2 cellular contexts compared by ENCODE assay signal in genomic region chr3:191813245-191813644, GRCh38.
TF ChIP-seq lines count a peak whose summit lies in the region.

No MANE protein-coding gene starts in this region.

TF ChIP-seq in A549, 52 proteins besides CTCF, POLR2A, EP300 and RAD21 (continued from another document):
- peak; percentile 51 for TF ChIP-seq MAFK (IDR thresholded peaks at IDR 0.05; ENCODE audit: partially characterized antibody)

TF ChIP-seq in K562, 482 proteins besides CTCF, POLR2A, EP300 and RAD21:
- TF ChIP-seq ZNF512 (tag; IDR thresholded peaks at IDR 0.05), result no peak
- no peak for TF ChIP-seq ARNT (IDR thresholded peaks at IDR 0.05)
- TF ChIP-seq L3MBTL2 (IDR thresholded peaks at IDR 0.05), result no peak
- no peak for TF ChIP-seq CGGBP1 (CRISPR knock-in tag; IDR thresholded peaks at IDR 0.05)
- no peak for TF ChIP-seq TBL1XR1 (IDR thresholded peaks at IDR 0.05; ENCODE audit: low read length in 2 of 2)
- TF ChIP-seq GABPA (tag; conservative IDR thresholded peaks at IDR 0.05; ENCODE audit: low read depth), result no peak
- TF ChIP-seq PHF8 (IDR thresholded peaks at IDR 0.05; ENCODE audit: borderline replicate concordance, low read length), result no peak
- no peak for TF ChIP-seq MED1 (CRISPR knock-in tag; IDR thresholded peaks at IDR 0.05; ENCODE audit: borderline replicate concordance)
- TF ChIP-seq SMAD3 (CRISPR knock-in tag; conservative IDR thresholded peaks at IDR 0.05), result no peak
- no peak for TF ChIP-seq EGR1 (conservative IDR thresholded peaks at IDR 0.05)
- TF ChIP-seq ZNF324 (CRISPR knock-in tag; IDR thresholded peaks at IDR 0.05), result peak; percentile 80
- no peak for TF ChIP-seq TRIM25 (IDR thresholded peaks at IDR 0.05; ENCODE audit: borderline replicate concordance)
- no peak for TF ChIP-seq E4F1 (CRISPR knock-in tag; IDR thresholded peaks at IDR 0.05; ENCODE audit: borderline replicate concordance)
- TF ChIP-seq CTBP1 (IDR thresholded peaks at IDR 0.05; ENCODE audit: borderline replicate concordance), result no peak
- no peak for TF ChIP-seq ZNF175 (CRISPR knock-in tag; IDR thresholded peaks at IDR 0.05; ENCODE audit: low read depth)
- 0 out of 2 replicates have a peak, but pooled peaks have one; percentile 8 for TF ChIP-seq C11orf30 (IDR thresholded peaks at IDR 0.05; ENCODE audit: low read depth)
- no peak for TF ChIP-seq RBM15 (IDR thresholded peaks at IDR 0.05; ENCODE audit: insufficient read depth, low read length)
- no peak for TF ChIP-seq HINFP (tag; conservative IDR thresholded peaks at IDR 0.05; ENCODE audit: low read depth)
- TF ChIP-seq ZNF23 (CRISPR knock-in tag; IDR thresholded peaks at IDR 0.05), result no peak
- no peak for TF ChIP-seq E2F3 (CRISPR knock-in tag; IDR thresholded peaks at IDR 0.05)
- no peak for TF ChIP-seq ZNF586 (CRISPR knock-in tag; conservative IDR thresholded peaks at IDR 0.05)
- no peak for TF ChIP-seq ZEB2 (IDR thresholded peaks at IDR 0.05)
- TF ChIP-seq ZBTB7A (IDR thresholded peaks at IDR 0.05; ENCODE audit: borderline replicate concordance, control insufficient read depth, low read depth, low read length), result no peak
- TF ChIP-seq MAFG (tag; conservative IDR thresholded peaks at IDR 0.05), result 0 out of 2 replicates have a peak, but pooled peaks have one; percentile 17
- peak; percentile 44 for TF ChIP-seq ZNF316 (IDR thresholded peaks at IDR 0.05)
- no peak for TF ChIP-seq STAT6 (CRISPR knock-in tag; IDR thresholded peaks at IDR 0.05)
- TF ChIP-seq ZNF274 (IDR thresholded peaks at IDR 0.05; ENCODE audit: borderline replicate concordance, low read depth, low read length), result no peak
- TF ChIP-seq ZNF639 (CRISPR knock-in tag; conservative IDR thresholded peaks at IDR 0.05 in 1 of 2, IDR thresholded peaks at IDR 0.05 in 1 of 2), result no peak
- no peak for TF ChIP-seq RFX5 (IDR thresholded peaks at IDR 0.05; ENCODE audit: low read depth, low read length)
- no peak for TF ChIP-seq ZKSCAN1 (IDR thresholded peaks at IDR 0.05; ENCODE audit: low read depth, low read length)
